In genomic region chr4:24471623-24472510, GRCh38 we compare ENCODE assay signal across 8 cellular contexts.
DNase-seq lines count a peak whose midpoint lies in the region; ATAC-seq and TF ChIP-seq lines count a peak whose summit lies in the region.

No MANE protein-coding gene starts in this region.

- H3K4me3 ChIP-seq in Caco-2 (ENCODE audit: low read depth, low read length), result peak overlapping the region; percentile 17
- peak overlapping the region; percentile 55 for H3K4me3 ChIP-seq in LNCaP clone FGC (ENCODE audit: low read depth, low read length)
- peak overlapping the region; percentile 41 to 59 for H3K4me3 ChIP-seq in body of pancreas
- H3K4me3 ChIP-seq in kidney epithelial cell (ENCODE audit: low read depth, low read length), result peak overlapping the region; percentile 60

- intact Hi-C loops in Caco-2 (cut with micrococcal nuclease; ENCODE audit: unreplicated experiment) (loop anchor here (5.0 kb wide), 1 partner anchor 515 kb away; no protein-coding TSS in a partner anchor), body of pancreas (cut with DNase I) (no loop called here)

- H3K36me3 ChIP-seq in Caco-2 (ENCODE audit: control insufficient read depth, insufficient read depth, low read length) (no peaks in the 10 kb centered on the region), body of pancreas (replicated peaks in 1 of 2; ENCODE audit: insufficient read depth in 1 of 2, low read depth in 2 of 2) (no peaks in the 10 kb centered on the region), kidney epithelial cell (ENCODE audit: control insufficient read depth, insufficient read depth, low read length) (no peaks in the 10 kb centered on the region)

- H3K9me3 Mint-ChIP-seq in Caco-2 (ENCODE audit: unreplicated experiment), result no peaks in the 10 kb centered on the region
- no peaks in the 10 kb centered on the region for H3K9me3 Mint-ChIP-seq in stimulated activated memory B cell treated with anti-CD40 and anti-IgM and Interleukin-4, amounts not matched to agents 10 μg/mL and 1 μg/mL and 100 μg/mL, for 72 hours

- TF ChIP-seq CTCF in Caco-2 (IDR thresholded peaks at IDR 0.05; ENCODE audit: insufficient read depth in 1 of 2, low read depth in 1 of 2, low read length in 1 of 2, severe bottlenecking in 1 of 2, unreplicated experiment in 1 of 2) (no peak), LNCaP clone FGC (IDR thresholded peaks at IDR 0.05; ENCODE audit: control insufficient read depth, extremely low read depth, insufficient read depth) (no peak), body of pancreas (IDR thresholded peaks at IDR 0.05) (no peak), kidney epithelial cell (IDR thresholded peaks at IDR 0.05; ENCODE audit: insufficient read depth, low read length, poor library complexity, severe bottlenecking) (no peak)

- ATAC-seq in body of pancreas, result no peak
- peak; percentile 3 for ATAC-seq in stimulated activated memory B cell treated with anti-CD40 and anti-IgM and Interleukin-4, amounts not matched to agents 10 μg/mL and 1 μg/mL and 100 μg/mL, for 72 hours
- no peak for ATAC-seq in GM18511 (IDR thresholded peaks at IDR 0.05; ENCODE audit: unreplicated experiment)
- ATAC-seq in HG03175 (IDR thresholded peaks at IDR 0.05; ENCODE audit: unreplicated experiment), result no peak
- no peak for ATAC-seq in HG02981 (IDR thresholded peaks at IDR 0.05; ENCODE audit: unreplicated experiment)

- peak overlapping the region in 1 of 4 donors; percentile 57 for H3K27ac ChIP-seq in body of pancreas

- peaks cover 2% of the 10 kb centered on the region; the same call in 1 of the 2 replicates for H3K27me3 ChIP-seq in Caco-2 (replicated peaks; ENCODE audit: control insufficient read depth, insufficient read depth, low read length)
- H3K27me3 ChIP-seq in body of pancreas, result peaks cover 0 to 17% of the 10 kb centered on the region in 2 donors
- H3K27me3 ChIP-seq in kidney epithelial cell (ENCODE audit: control insufficient read depth, insufficient read depth, low read length), result peaks cover 9% of the 10 kb centered on the region

- H3K36me3 Mint-ChIP-seq in Caco-2 (ENCODE audit: insufficient read depth, unreplicated experiment), result peaks cover 6% of the 10 kb centered on the region
- H3K36me3 Mint-ChIP-seq in stimulated activated memory B cell treated with anti-CD40 and anti-IgM and Interleukin-4, amounts not matched to agents 10 μg/mL and 1 μg/mL and 100 μg/mL, for 72 hours, result no peaks in the 10 kb centered on the region

- no peak for TF ChIP-seq POLR2A in body of pancreas (IDR thresholded peaks at IDR 0.05)

- BruUV-seq in Caco-2 (replicated peaks; lab: Mats Ljungman, UMichigan), result no TSS peak

- H3K9me3 ChIP-seq in Caco-2 (no peaks in the 10 kb centered on the region), body of pancreas (no peaks in the 10 kb centered on the region)

- peaks cover 15% of the 10 kb centered on the region for H3K4me1 ChIP-seq in Caco-2
- peaks cover 32% of the 10 kb centered on the region for H3K4me1 ChIP-seq in body of pancreas

- no peak overlapping the region for H3K27ac Mint-ChIP-seq in Caco-2 (ENCODE audit: unreplicated experiment)
- H3K27ac Mint-ChIP-seq in stimulated activated memory B cell treated with anti-CD40 and anti-IgM and Interleukin-4, amounts not matched to agents 10 μg/mL and 1 μg/mL and 100 μg/mL, for 72 hours, result peak overlapping the region; percentile 16

- CTCF ChIA-PET in Caco-2 (lab: Charles Lee), result interaction anchor here (0.6 to 0.7 kb wide), 6 partner anchors 18 to 699 kb away, joined by 4 to 8 read pairs (median 4); no protein-coding TSS in a partner anchor

- peaks cover 14% of the 10 kb centered on the region for H3K4me1 Mint-ChIP-seq in Caco-2 (ENCODE audit: low read depth, unreplicated experiment)
- peaks cover 41% of the 10 kb centered on the region for H3K4me1 Mint-ChIP-seq in stimulated activated memory B cell treated with anti-CD40 and anti-IgM and Interleukin-4, amounts not matched to agents 10 μg/mL and 1 μg/mL and 100 μg/mL, for 72 hours

- H3K4me3 Mint-ChIP-seq in Caco-2 (ENCODE audit: unreplicated experiment), result peak overlapping the region; percentile 91
- H3K4me3 Mint-ChIP-seq in stimulated activated memory B cell treated with anti-CD40 and anti-IgM and Interleukin-4, amounts not matched to agents 10 μg/mL and 1 μg/mL and 100 μg/mL, for 72 hours, result peak overlapping the region; percentile 86

- WGBS in body of pancreas, 2 donors, result 1 to 3% methylated on average over 58 to 68 of the region's 68 CpGs

- H3K27me3 Mint-ChIP-seq in Caco-2 (ENCODE audit: insufficient read depth, unreplicated experiment), result peaks cover 43% of the 10 kb centered on the region
- H3K27me3 Mint-ChIP-seq in stimulated activated memory B cell treated with anti-CD40 and anti-IgM and Interleukin-4, amounts not matched to agents 10 μg/mL and 1 μg/mL and 100 μg/mL, for 72 hours, result peaks cover 82% of the 10 kb centered on the region

- POLR2A ChIA-PET in Caco-2 (lab: Charles Lee), result interaction anchor here (0.6 kb wide), 2 partner anchors 85 to 597 kb away, joined by 4 read pairs; no protein-coding TSS in a partner anchor

- DNase-seq in Caco-2 (peak in 1 of 2 experiments; percentile 5), LNCaP clone FGC (ENCODE audit: low read depth) (no peak), body of pancreas (peak in 1 of 4 donors; percentile 16), kidney epithelial cell (ENCODE audit: low read depth) (no peak)
